ENCODE assay signal across 1 cellular context in the genomic region with DNA sequence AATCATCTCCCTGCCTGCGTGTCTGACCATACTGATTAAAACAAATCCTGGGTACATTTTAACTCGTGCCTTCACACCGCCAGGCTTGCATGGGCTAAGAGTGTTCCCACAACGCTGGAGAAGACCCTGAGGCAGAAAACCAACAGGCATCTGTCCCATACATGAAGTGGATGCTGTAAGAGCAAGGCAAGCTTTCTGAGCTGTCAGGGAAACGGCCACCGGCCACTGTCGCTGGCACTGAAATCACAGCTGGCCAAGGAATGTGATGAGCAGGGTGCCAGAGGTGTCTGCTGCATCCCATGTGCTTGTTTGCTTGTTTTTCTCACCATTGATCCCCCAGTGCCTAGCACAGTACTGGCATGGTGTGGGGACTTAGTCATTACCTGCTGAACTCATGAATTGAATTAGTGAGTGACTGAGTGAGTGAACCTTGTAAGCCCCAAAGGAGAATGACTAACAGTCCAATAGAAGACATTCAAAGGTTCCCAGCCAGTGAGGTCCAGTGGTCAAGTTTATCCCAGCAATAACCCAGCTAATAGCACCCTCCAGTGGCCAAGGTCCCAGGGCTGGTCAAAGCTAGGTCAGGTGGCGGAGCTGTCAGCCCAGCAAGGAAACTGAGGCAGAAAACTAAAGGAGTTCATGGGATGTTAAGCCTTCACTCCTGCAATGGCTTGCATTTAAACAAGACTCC.
TF ChIP-seq lines count a peak whose summit lies in the region.

No MANE protein-coding gene starts in this region.

TF ChIP-seq in GM12878, 131 proteins besides CTCF, POLR2A, EP300 and RAD21 (continued from another document):
- TF ChIP-seq SKIL (IDR thresholded peaks at IDR 0.05; ENCODE audit: low read depth, poor library complexity, severe bottlenecking): no peak
- TF ChIP-seq PAX5 (IDR thresholded peaks at IDR 0.05; ENCODE audit: borderline replicate concordance, low read depth, low read length): no peak
- no peak for TF ChIP-seq POLR2AphosphoS5 (IDR thresholded peaks at IDR 0.05; ENCODE audit: low read length)
- TF ChIP-seq SP1 (IDR thresholded peaks at IDR 0.05; ENCODE audit: low read depth, low read length): no peak
- no peak for TF ChIP-seq EGR1 (IDR thresholded peaks at IDR 0.05; ENCODE audit: borderline replicate concordance in 1 of 2, low read depth in 2 of 2, low read length in 2 of 2)
